Comparison of ENCODE assay signal across 19 cellular contexts in genomic region chr2:122009546-122009945, GRCh38.
DNase-seq lines count a peak whose midpoint lies in the region; ATAC-seq and TF ChIP-seq lines count a peak whose summit lies in the region.
"Had no signal": no experiment of that assay in that cellular context is flagged by ENCODE, and none has a peak within 500 bp of the region (broad histone marks: within the 10 kb centered on the region; RNA-seq: fewer than 3 reads in every experiment).

No MANE protein-coding gene starts in this region.

- no peak for TF ChIP-seq EP300 in gastroesophageal sphincter (IDR thresholded peaks at IDR 0.05)

- no peak for ATAC-seq in gastroesophageal sphincter
- no peak for ATAC-seq in HG02970 (IDR thresholded peaks at IDR 0.05; ENCODE audit: low FRiP score, unreplicated experiment)
- ATAC-seq in lower lobe of right lung, result no peak
- ATAC-seq: GM12878, Panc1, T-cell had no signal

- H3K9me3 ChIP-seq in gastroesophageal sphincter, result no peaks in the 10 kb centered on the region
- no peaks in the 10 kb centered on the region for H3K9me3 ChIP-seq in lower lobe of right lung

- DNase-seq in DMS53 treated with DMSO at 0.1 percent for 48 hours (lab: John Stamatoyannopoulos, UW; ENCODE audit: unreplicated experiment) (peak; percentile 11), Kasumi-1 (lab: John Stamatoyannopoulos, UW) (peak; percentile 84), dermis blood vessel endothelial cell (peak; percentile 18), neural crest cell (ENCODE audit: low read depth, low spot score) (no peak), lower lobe of right lung (no peak)
- DNase-seq: ACHN; AML-193; CD4-positive, CD25-positive, alpha-beta regulatory T cell; DMS79 treated with DMSO at 0.1 percent for 48 hours; NCI-H1105; NCI-H1694; NCI-H446 treated with DMSO at 0.1 percent for 48 hours; NCI-H774; T-cell had no signal

- H3K4me3 Mint-ChIP-seq in neural crest cell, result no peak overlapping the region
- H3K4me3 Mint-ChIP-seq: CD4-positive, CD25-positive, alpha-beta regulatory T cell; T-cell had no signal

- H3K27me3 ChIP-seq in gastroesophageal sphincter (no peaks in the 10 kb centered on the region), lower lobe of right lung (ENCODE audit: low read depth) (no peaks in the 10 kb centered on the region)

- H3K36me3 Mint-ChIP-seq in neural crest cell (ENCODE audit: low read depth), result no peaks in the 10 kb centered on the region
- H3K36me3 Mint-ChIP-seq: CD4-positive, CD25-positive, alpha-beta regulatory T cell; T-cell had no signal

- intact Hi-C loops in lower lobe of right lung (cut with DNase I), result no loop called here

- no peak for TF ChIP-seq CTCF in neural crest cell (conservative IDR thresholded peaks at IDR 0.05)
- no peak for TF ChIP-seq CTCF in gastroesophageal sphincter (IDR thresholded peaks at IDR 0.05)
- TF ChIP-seq CTCF in lower lobe of right lung (IDR thresholded peaks at IDR 0.05), result no peak

- TF ChIP-seq POLR2A in gastroesophageal sphincter (IDR thresholded peaks at IDR 0.05), result no peak

- peaks cover 45% of the 10 kb centered on the region for H3K4me1 Mint-ChIP-seq in neural crest cell
- H3K4me1 Mint-ChIP-seq: CD4-positive, CD25-positive, alpha-beta regulatory T cell; T-cell had no signal

- WGBS in gastroesophageal sphincter (ENCODE audit: low coverage in 1 of 2), 2 donors, result 40% methylated on average over 1 of the region's 4 CpGs; no CpG with 5 or more reads in 1 of the 2 donors

- peak overlapping the region; percentile 30 for H3K27ac Mint-ChIP-seq in neural crest cell (ENCODE audit: unreplicated experiment)
- H3K27ac Mint-ChIP-seq: CD4-positive, CD25-positive, alpha-beta regulatory T cell; T-cell had no signal

- H3K36me3 ChIP-seq in gastroesophageal sphincter (no peaks in the 10 kb centered on the region), lower lobe of right lung (no peaks in the 10 kb centered on the region)

- H3K4me1 ChIP-seq in gastroesophageal sphincter (no peaks in the 10 kb centered on the region), lower lobe of right lung (no peaks in the 10 kb centered on the region)

- no peaks in the 10 kb centered on the region for H3K27me3 Mint-ChIP-seq in neural crest cell (ENCODE audit: low read depth)

- H3K27ac ChIP-seq in gastroesophageal sphincter (no peak overlapping the region), lower lobe of right lung (no peak overlapping the region)
- H3K27ac ChIP-seq: KMS-11 had no signal

- H3K4me3 ChIP-seq in gastroesophageal sphincter (no peak overlapping the region), lower lobe of right lung (no peak overlapping the region)
- H3K4me3 ChIP-seq: GM12878 had no signal

- H3K9me3 Mint-ChIP-seq in neural crest cell, result no peaks in the 10 kb centered on the region
- H3K9me3 Mint-ChIP-seq: T-cell had no signal

Comparison
In these comparisons a context has a peak if more than half of its experiments do, and no peak if none do; other contexts are left out.
1. DNase-seq: peak in DMS53 treated with DMSO at 0.1 percent for 48 hours (single experiment), Kasumi-1 (2 of 2) and dermis blood vessel endothelial cell (single experiment); none in neural crest cell (single experiment) and lower lobe of right lung (single experiment).